Comparison of ENCODE assay signal across 21 cellular contexts in genomic region chr6:47977314-47977713, GRCh38.
"Had no signal": no experiment of that assay in that cellular context is flagged by ENCODE, and none has a peak within 500 bp of the region (broad histone marks: within the 10 kb centered on the region; RNA-seq: fewer than 3 reads in every experiment).

No MANE protein-coding gene starts in this region.

- H3K4me2 ChIP-seq: smooth muscle cell had no signal

- DNase-seq: activated CD4-positive, alpha-beta T cell treated with anti-CD3 and anti-CD28 coated beads for 1 hour; activated CD4-positive, alpha-beta T cell treated with anti-CD3 and anti-CD28 coated beads, Interleukin-2, amount 50 U/mL, for 48 hours; activated naive CD8-positive, alpha-beta T cell treated with anti-CD3 and anti-CD28 coated beads for 36 hours; amygdala; caudate nucleus; erythroblast; foreskin melanocyte; glutamatergic neuron; hippocampal formation; left ventricle myocardium inferior; naive B cell; ovary; stimulated activated CD4-positive, alpha-beta T cell treated with anti-CD3 and anti-CD28 coated beads, Interleukin-4, amount 100 ng/mL, for 1 hour; stomach; T-helper 17 cell; trophoblast cell had no signal

- H3K27me3 Mint-ChIP-seq: activated naive CD8-positive, alpha-beta T cell treated with anti-CD3 and anti-CD28 coated beads for 36 hours; T-helper 17 cell had no signal

- H3K36me3 ChIP-seq: left ventricle myocardium inferior, ovary, stomach had no signal

- H3K27ac Mint-ChIP-seq: activated naive CD8-positive, alpha-beta T cell treated with anti-CD3 and anti-CD28 coated beads for 36 hours; activated T-helper 1 cell treated with anti-CD3 and anti-CD28 coated beads, Interleukin-12 subunit alpha, Interleukin-12 subunit beta, Interleukin-2, Interleukin-4 antibody, amounts not matched to agents 30 ng/mL and 10 ng/mL and 1 ng/mL, durations not matched to agents 14 hours and 24 hours and 36 hours; naive B cell; T-helper 17 cell had no signal

- H3K36me3 Mint-ChIP-seq: activated naive CD8-positive, alpha-beta T cell treated with anti-CD3 and anti-CD28 coated beads for 36 hours; naive B cell had no signal

- ATAC-seq: sciatic nerve, T-helper 17 cell had no signal

- H3K4me1 Mint-ChIP-seq: activated naive CD8-positive, alpha-beta T cell treated with anti-CD3 and anti-CD28 coated beads for 36 hours; naive B cell; neural crest cell; T-helper 17 cell had no signal

- H3K9me3 ChIP-seq: left ventricle myocardium inferior, ovary, stomach had no signal

- H3K9me3 Mint-ChIP-seq: activated naive CD8-positive, alpha-beta T cell treated with anti-CD3 and anti-CD28 coated beads for 36 hours; activated T-helper 1 cell treated with anti-CD3 and anti-CD28 coated beads, Interleukin-12 subunit alpha, Interleukin-12 subunit beta, Interleukin-2, Interleukin-4 antibody, amounts not matched to agents 30 ng/mL and 10 ng/mL and 1 ng/mL, durations not matched to agents 14 hours and 24 hours and 36 hours; neural crest cell had no signal

- H3K27ac ChIP-seq: left ventricle myocardium inferior, ovary, stomach, VCaP had no signal

- H3K4me3 Mint-ChIP-seq: activated naive CD8-positive, alpha-beta T cell treated with anti-CD3 and anti-CD28 coated beads for 36 hours; activated T-helper 1 cell treated with anti-CD3 and anti-CD28 coated beads, Interleukin-12 subunit alpha, Interleukin-12 subunit beta, Interleukin-2, Interleukin-4 antibody, amounts not matched to agents 30 ng/mL and 10 ng/mL and 1 ng/mL, durations not matched to agents 14 hours and 24 hours and 36 hours; naive B cell; neural crest cell; T-helper 17 cell had no signal

- H3K4me3 ChIP-seq: left ventricle myocardium inferior, ovary, smooth muscle cell, stomach had no signal

- H3K4me1 ChIP-seq: left ventricle myocardium inferior, stomach had no signal

- H3K27me3 ChIP-seq: ovary, stomach had no signal
